In the genomic region with DNA sequence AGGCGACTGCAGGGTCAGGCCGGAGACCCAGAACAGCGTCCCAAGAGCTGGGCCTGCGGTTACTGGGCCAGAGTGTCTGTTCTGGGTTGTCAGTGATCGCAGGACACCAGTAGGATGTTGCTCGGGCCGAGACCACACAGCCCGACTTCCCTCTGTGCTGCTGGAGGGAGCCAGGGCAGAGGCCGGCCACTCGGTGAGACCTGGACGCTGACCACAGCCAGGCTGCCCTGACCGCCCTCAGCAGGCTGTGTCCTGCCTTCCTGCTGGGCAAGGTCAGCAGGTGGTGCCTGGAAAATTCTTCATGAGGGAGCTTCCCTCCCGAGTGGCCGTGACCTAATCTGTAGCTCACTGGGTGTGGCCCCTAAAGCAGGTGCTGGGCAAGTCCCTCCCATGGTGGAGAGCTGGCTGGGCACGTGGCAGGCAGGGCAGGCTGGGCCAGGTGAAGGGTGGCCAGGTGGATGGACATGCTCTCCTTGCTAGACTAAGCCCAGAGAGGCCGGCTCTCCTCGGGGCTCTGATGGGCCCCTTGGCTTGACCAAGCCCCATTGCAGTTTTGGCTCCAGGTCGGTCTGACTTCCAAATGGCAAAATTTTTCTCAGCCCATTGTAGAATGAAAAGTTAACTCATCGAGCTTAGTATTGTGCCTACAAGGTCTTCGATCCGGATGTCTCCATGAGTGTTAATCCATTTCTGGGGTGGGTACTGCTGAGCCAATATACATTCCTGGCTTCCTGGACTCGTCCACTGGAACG, we compare ENCODE assay signal across 10 cellular contexts. TPM values are rescaled to one million over a fixed set of nuclear protein-coding genes. Genes with fewer than 3 reads are reported as not detected.
A peak's percentile ranks its signal among the peaks of the same experiment; 100 is the strongest.
DNase-seq lines count a peak whose midpoint lies in the region; ATAC-seq and TF ChIP-seq lines count a peak whose summit lies in the region.
"Had no signal": no experiment of that assay in that cellular context is flagged by ENCODE, and none has a peak within 500 bp of the region (broad histone marks: within the 10 kb centered on the region; RNA-seq: fewer than 3 reads in every experiment).

No MANE protein-coding gene starts in this region.

- peak overlapping the region; percentile 76 for H3K4me3 Mint-ChIP-seq in activated T-cell treated with anti-CD3 and anti-CD28 coated beads, Interleukin-2, amount 50 U/mL, for 4 hours
- peak overlapping the region; percentile 32 to 85 for H3K4me3 Mint-ChIP-seq in stimulated activated naive B cell treated with anti-CD40 and anti-IgM and Interleukin-4, amounts not matched to agents 10 μg/mL and 1 μg/mL and 100 μg/mL, for 72 hours

- no peak for ATAC-seq in activated T-cell treated with anti-CD3 and anti-CD28 coated beads, Interleukin-2, amount 50 U/mL, for 4 hours
- no peak for ATAC-seq in stimulated activated naive B cell treated with anti-CD40 and anti-IgM and Interleukin-4, amounts not matched to agents 10 μg/mL and 1 μg/mL and 100 μg/mL, for 72 hours (replicated peaks)
- ATAC-seq in HG03565 (IDR thresholded peaks at IDR 0.05; ENCODE audit: unreplicated experiment): no peak
- ATAC-seq: body of pancreas had no signal

- no peaks in the 10 kb centered on the region for H3K36me3 Mint-ChIP-seq in activated T-cell treated with anti-CD3 and anti-CD28 coated beads, Interleukin-2, amount 50 U/mL, for 4 hours (ENCODE audit: insufficient read depth)
- peaks cover 3 to 14% of the 10 kb centered on the region in 2 donors for H3K36me3 Mint-ChIP-seq in stimulated activated naive B cell treated with anti-CD40 and anti-IgM and Interleukin-4, amounts not matched to agents 10 μg/mL and 1 μg/mL and 100 μg/mL, for 72 hours

- H3K9me3 ChIP-seq in OCI-LY3 (ENCODE audit: insufficient read depth, low read length) (no peaks in the 10 kb centered on the region), esophagus (ENCODE audit: control insufficient read depth in 2 of 2, insufficient read depth in 1 of 2, low read depth in 1 of 2, low read length in 1 of 2) (peaks cover 0 to 4% of the 10 kb centered on the region in 2 donors), GM23248 (ENCODE audit: low read depth) (no peaks in the 10 kb centered on the region)
- H3K9me3 ChIP-seq: body of pancreas had no signal

- H2AFZ ChIP-seq in OCI-LY3 (ENCODE audit: low read depth, low read length): no peak overlapping the region
- H2AFZ ChIP-seq in GM23248: no peak overlapping the region

- H3K27ac ChIP-seq in OCI-LY3 (ENCODE audit: low read length) (no peak overlapping the region), esophagus (ENCODE audit: low read depth in 2 of 2, low read length in 1 of 2) (peak overlapping the region; percentile 64 to 88), GM23248 (no peak overlapping the region)

- peak overlapping the region; percentile 67 for H3K27ac Mint-ChIP-seq in stimulated activated naive B cell treated with anti-CD40 and anti-IgM and Interleukin-4, amounts not matched to agents 10 μg/mL and 1 μg/mL and 100 μg/mL, for 72 hours

- peaks cover 12% of the 10 kb centered on the region for H3K4me1 Mint-ChIP-seq in activated T-cell treated with anti-CD3 and anti-CD28 coated beads, Interleukin-2, amount 50 U/mL, for 4 hours (ENCODE audit: low read depth)
- peaks cover 26 to 71% of the 10 kb centered on the region in 2 donors for H3K4me1 Mint-ChIP-seq in stimulated activated naive B cell treated with anti-CD40 and anti-IgM and Interleukin-4, amounts not matched to agents 10 μg/mL and 1 μg/mL and 100 μg/mL, for 72 hours

- TF ChIP-seq CTCF in OCI-LY3 (IDR thresholded peaks at IDR 0.05; ENCODE audit: low read depth, low read length): no peak

- no peaks in the 10 kb centered on the region for H3K27me3 Mint-ChIP-seq in activated T-cell treated with anti-CD3 and anti-CD28 coated beads, Interleukin-2, amount 50 U/mL, for 4 hours (ENCODE audit: low read depth)
- no peaks in the 10 kb centered on the region for H3K27me3 Mint-ChIP-seq in stimulated activated naive B cell treated with anti-CD40 and anti-IgM and Interleukin-4, amounts not matched to agents 10 μg/mL and 1 μg/mL and 100 μg/mL, for 72 hours

- H3K79me2 ChIP-seq in OCI-LY3 (ENCODE audit: low read length): peaks cover 67% of the 10 kb centered on the region
- H3K79me2 ChIP-seq in GM23248 (ENCODE audit: insufficient read depth): no peaks in the 10 kb centered on the region

- H3F3A ChIP-seq in GM23248 (ENCODE audit: insufficient read depth): no peaks in the 10 kb centered on the region

- no peaks in the 10 kb centered on the region for H3K9me2 ChIP-seq in GM23248 (ENCODE audit: insufficient read depth)

- WGBS in esophagus, 2 donors: 71 to 76% methylated on average over 23 of the region's 23 CpGs
- 74 to 77% methylated on average over 23 of the region's 23 CpGs for WGBS in GM23248 (ENCODE audit: low coverage in 1 of 2, low lambda C conversion rate in 2 of 2, missing lambda C conversion rate in 2 of 2), 2 experiments

- H3K9ac ChIP-seq in OCI-LY3 (ENCODE audit: low read length): no peak overlapping the region
- no peak overlapping the region for H3K9ac ChIP-seq in GM23248

- no peak for DNase-seq in activated T-cell treated with anti-CD3 and anti-CD28 coated beads, Interleukin-2, amount 50 U/mL, for 4 hours
- DNase-seq in activated T-cell treated with anti-CD3 and anti-CD28 coated beads for 4 hours: no peak
- no peak for DNase-seq in stimulated activated naive B cell treated with anti-CD40 and anti-IgM and Interleukin-4, amounts not matched to agents 10 μg/mL and 1 μg/mL and 100 μg/mL, for 72 hours
- DNase-seq in GM23248: no peak
- DNase-seq in glomerular visceral epithelial cell (ENCODE audit: extremely low spot score): no peak
- DNase-seq: NCI-H526 treated with DMSO at 0.1 percent for 48 hours had no signal

- H3K36me3 ChIP-seq in OCI-LY3 (replicated peaks; ENCODE audit: low read depth, low read length) (peaks cover 10% of the 10 kb centered on the region), esophagus (ENCODE audit: control insufficient read depth in 2 of 2, insufficient read depth in 2 of 2, low read length in 1 of 2) (no peaks in the 10 kb centered on the region), GM23248 (ENCODE audit: low read depth) (no peaks in the 10 kb centered on the region)

- H3K27me3 ChIP-seq in OCI-LY3 (ENCODE audit: low read depth, low read length) (peaks cover 3% of the 10 kb centered on the region; the same call in 1 of the 2 replicates), esophagus (ENCODE audit: control insufficient read depth in 1 of 2, insufficient read depth in 2 of 2, low read length in 2 of 2) (peaks cover 0 to 4% of the 10 kb centered on the region in 2 donors), GM23248 (replicated peaks; ENCODE audit: insufficient read depth) (peaks cover 20% of the 10 kb centered on the region)
- H3K27me3 ChIP-seq: body of pancreas had no signal

- H3K9me3 Mint-ChIP-seq in activated T-cell treated with anti-CD3 and anti-CD28 coated beads, Interleukin-2, amount 50 U/mL, for 4 hours: no peaks in the 10 kb centered on the region
- H3K9me3 Mint-ChIP-seq in stimulated activated naive B cell treated with anti-CD40 and anti-IgM and Interleukin-4, amounts not matched to agents 10 μg/mL and 1 μg/mL and 100 μg/mL, for 72 hours: no peaks in the 10 kb centered on the region

- in situ Hi-C loops in GM23248 (cut with MboI): no loop called here

- H3K4me2 ChIP-seq in OCI-LY3 (ENCODE audit: low read length): peak overlapping the region; percentile 88
- H3K4me2 ChIP-seq in GM23248 (ENCODE audit: unreplicated experiment): no peak overlapping the region

- peaks cover 61% of the 10 kb centered on the region for H4K20me1 ChIP-seq in OCI-LY3 (ENCODE audit: insufficient read depth, low read length)
- H4K20me1 ChIP-seq in GM23248 (ENCODE audit: insufficient read depth): no peaks in the 10 kb centered on the region

- H3K4me3 ChIP-seq in OCI-LY3 (ENCODE audit: low read length) (peak overlapping the region; percentile 89; the same call in 1 of the 2 replicates), esophagus (ENCODE audit: low read depth in 1 of 2, low read length in 2 of 2) (peak overlapping the region; percentile 56 to 67), GM23248 (no peak overlapping the region)
- H3K4me3 ChIP-seq: body of pancreas had no signal

- H3K4me1 ChIP-seq in OCI-LY3 (ENCODE audit: low read length): peaks cover 34% of the 10 kb centered on the region
- peaks cover 3 to 40% of the 10 kb centered on the region in 2 donors for H3K4me1 ChIP-seq in esophagus (ENCODE audit: control insufficient read depth in 2 of 2, insufficient read depth in 2 of 2, low read length in 1 of 2)
- H3K4me1 ChIP-seq in GM23248 (ENCODE audit: insufficient read depth): no peaks in the 10 kb centered on the region

RNA-seq across cellular contexts. Expression of a gene that starts 1.9 kb away (rescaled TPM):
- 10 to 100 TPM; 36.5 to 49.3 (median 48.2) TPM for total RNA-seq in activated T-cell treated with anti-CD3 and anti-CD28 coated beads, Interleukin-2, amount 50 U/mL, for 4 hours
- polyA plus RNA-seq in esophagus: 10 to 100 TPM; 12.5 to 29.3 TPM
- 0.22 TPM in 1 of 2 replicates, not detected in the other for total RNA-seq in GM23248 (2014; rRNA removed; shearing (Covaris generic))
- 0.10 and 0.43 TPM in 2 replicates for polyA plus RNA-seq in GM23248 (2016; fragmentation: Nextera tagmentation; extraction: Ambion mirVana)

Comparison
In these comparisons a context has a peak if more than half of its experiments do, and no peak if none do; other contexts are left out.
1. H3K27ac ChIP-seq: peak in esophagus (2 of 2); none in OCI-LY3 (single experiment) and GM23248 (single experiment).
2. RNA of a gene that starts 1.9 kb away (total RNA-seq): 36.5 to 49.3 TPM in activated T-cell treated with anti-CD3 and anti-CD28 coated beads, Interleukin-2, amount 50 U/mL, for 4 hours; 0.22 TPM in GM23248; every median in the first group is over 10 times any median in the second.